Comparison of ENCODE assay signal across 8 cellular contexts in the genomic region with DNA sequence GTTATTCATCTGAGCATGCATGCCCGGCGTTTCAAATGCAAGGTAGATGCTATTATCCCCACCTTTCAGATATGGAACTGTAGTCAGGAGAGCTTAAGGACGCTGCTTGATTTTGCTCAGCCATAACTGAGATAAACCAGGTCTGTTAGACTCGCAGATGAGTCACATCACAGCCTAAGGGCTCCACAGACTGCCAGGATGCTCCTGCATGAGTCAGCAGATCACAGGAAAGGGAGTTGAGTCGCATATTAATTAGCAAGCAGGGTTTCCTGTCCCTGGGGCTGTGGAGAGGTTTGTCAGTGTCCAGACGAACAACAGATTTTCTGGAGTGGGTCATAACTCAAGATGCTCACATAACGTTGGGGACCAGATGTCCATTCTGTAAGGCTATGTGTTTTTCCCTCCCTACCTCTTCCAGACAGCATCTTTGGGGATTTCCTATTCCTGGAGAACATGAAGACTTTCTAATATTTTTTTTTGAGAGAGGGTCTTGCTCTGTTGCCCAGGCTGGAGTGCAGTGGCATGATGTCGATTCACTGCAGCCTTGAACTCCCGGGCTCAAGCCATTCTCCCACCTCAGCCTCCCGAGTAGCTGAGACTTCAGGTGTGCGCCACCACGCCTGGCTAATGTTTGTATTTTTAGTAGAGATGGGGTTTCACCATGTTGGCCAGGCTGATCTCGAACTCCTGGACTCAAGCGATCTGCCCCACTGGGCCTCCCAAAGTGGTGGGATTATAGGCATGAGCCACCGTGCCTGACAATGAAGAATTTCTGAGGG. TPM values are rescaled to one million over a fixed set of nuclear protein-coding genes. Genes with fewer than 3 reads are reported as not detected.
DNase-seq lines count a peak whose midpoint lies in the region; FAIRE-seq and TF ChIP-seq lines count a peak whose summit lies in the region.

No MANE protein-coding gene starts in this region.

- H3F3A ChIP-seq in neural progenitor cell (ENCODE audit: low read depth) = no peaks in the 10 kb centered on the region

- peak overlapping the region; percentile 45 for H3K27ac Mint-ChIP-seq in T-helper 1 cell treated with Interleukin-12 subunit alpha and Interleukin-12 subunit beta and Interleukin-4 antibody, amounts not matched to agents 30 μg/mL and 1 μg/mL, for 36 hours
- H3K27ac Mint-ChIP-seq in neural progenitor cell = no peak overlapping the region

- WGBS in adrenal gland, 4 donors = 56 to 63% (median 60%) methylated on average over 14 to 15 of the region's 15 CpGs

- H4K20me1 ChIP-seq in neural progenitor cell (ENCODE audit: low read depth) = peaks cover 7% of the 10 kb centered on the region

- H3K36me3 ChIP-seq in adrenal gland (replicated peaks in 1 of 2) (peaks cover 0 to 17% of the 10 kb centered on the region in 2 donors), kidney (ENCODE audit: control insufficient read depth in 1 of 2, insufficient read depth in 2 of 2, low read length in 2 of 2) (peaks cover 0 to 2% of the 10 kb centered on the region in 2 donors), neural progenitor cell (peaks cover 3% of the 10 kb centered on the region), H7 (replicated peaks; ENCODE audit: control insufficient read depth, insufficient read depth, low read length) (peaks cover 1% of the 10 kb centered on the region; the same call in 1 of the 2 replicates)

- H3K27me3 ChIP-seq in adrenal gland = no peaks in the 10 kb centered on the region
- H3K27me3 ChIP-seq in neural progenitor cell = no peaks in the 10 kb centered on the region
- no peaks in the 10 kb centered on the region for H3K27me3 ChIP-seq in H7 (ENCODE audit: control insufficient read depth, insufficient read depth, low read length)

- H3K27me3 Mint-ChIP-seq in T-helper 1 cell treated with Interleukin-12 subunit alpha and Interleukin-12 subunit beta and Interleukin-4 antibody, amounts not matched to agents 30 μg/mL and 1 μg/mL, for 36 hours (ENCODE audit: low read depth) = no peaks in the 10 kb centered on the region
- no peaks in the 10 kb centered on the region for H3K27me3 Mint-ChIP-seq in neural progenitor cell (ENCODE audit: insufficient read depth, low read depth)

- DNase-seq in stimulated activated naive CD4-positive, alpha-beta T cell treated with Interleukin-2 at 50 U/mL for 16 hours (lab: John Stamatoyannopoulos, UW) = peak; percentile 68
- DNase-seq in stimulated activated naive CD4-positive, alpha-beta T cell (lab: John Stamatoyannopoulos, UW) = no peak
- DNase-seq in adrenal gland (peak; percentile 61 to 93 (median 84)), kidney (peak; percentile 74), neural progenitor cell (ENCODE audit: low spot score) (no peak), H7 (no peak)
- peak; percentile 47 for DNase-seq in stimulated activated CD8-positive, alpha-beta memory T cell treated with anti-CD3 and anti-CD28 coated beads, Interleukin-12 subunit alpha, Interleukin-12 subunit beta, amount 100 ng/mL, for 4 hours (ENCODE audit: low read depth)

- H3K4me1 Mint-ChIP-seq in T-helper 1 cell treated with Interleukin-12 subunit alpha and Interleukin-12 subunit beta and Interleukin-4 antibody, amounts not matched to agents 30 μg/mL and 1 μg/mL, for 36 hours (ENCODE audit: low read depth) = peaks cover 32% of the 10 kb centered on the region
- peaks cover 8% of the 10 kb centered on the region for H3K4me1 Mint-ChIP-seq in neural progenitor cell

- H3K4me1 ChIP-seq in adrenal gland (replicated peaks in 1 of 2) = peaks cover 0 to 9% of the 10 kb centered on the region in 2 donors
- H3K4me1 ChIP-seq in kidney (ENCODE audit: control insufficient read depth in 1 of 2, insufficient read depth in 1 of 2, low read depth in 1 of 2, low read length in 2 of 2) = no peaks in the 10 kb centered on the region
- H3K4me1 ChIP-seq in neural progenitor cell = no peaks in the 10 kb centered on the region

- intact Hi-C loops in adrenal gland (cut with DNase I) = no loop called here
- intact Hi-C loops in kidney (cut with DNase I) = no loop called here

- H3K4me3 Mint-ChIP-seq in T-helper 1 cell treated with Interleukin-12 subunit alpha and Interleukin-12 subunit beta and Interleukin-4 antibody, amounts not matched to agents 30 μg/mL and 1 μg/mL, for 36 hours = peak overlapping the region; percentile 28
- H3K4me3 Mint-ChIP-seq in neural progenitor cell = no peak overlapping the region

- H3K79me2 ChIP-seq in neural progenitor cell (ENCODE audit: low read depth) = no peaks in the 10 kb centered on the region

- H3K9me3 Mint-ChIP-seq in T-helper 1 cell treated with Interleukin-12 subunit alpha and Interleukin-12 subunit beta and Interleukin-4 antibody, amounts not matched to agents 30 μg/mL and 1 μg/mL, for 36 hours = peaks cover 4% of the 10 kb centered on the region
- no peaks in the 10 kb centered on the region for H3K9me3 Mint-ChIP-seq in neural progenitor cell

- peaks cover 38% of the 10 kb centered on the region for H3K36me3 Mint-ChIP-seq in T-helper 1 cell treated with Interleukin-12 subunit alpha and Interleukin-12 subunit beta and Interleukin-4 antibody, amounts not matched to agents 30 μg/mL and 1 μg/mL, for 36 hours (ENCODE audit: low read depth)
- H3K36me3 Mint-ChIP-seq in neural progenitor cell = peaks cover 29% of the 10 kb centered on the region

- H3K9ac ChIP-seq in kidney (ENCODE audit: low read length in 2 of 2) (no peak overlapping the region), neural progenitor cell (no peak overlapping the region)

- no peak for FAIRE-seq in kidney (lab: Jason Lieb, UNC)

- TF ChIP-seq CTCF in adrenal gland (IDR thresholded peaks at IDR 0.05) = no peak
- no peak for TF ChIP-seq CTCF in kidney (IDR thresholded peaks at IDR 0.05; ENCODE audit: borderline replicate concordance, extremely low read depth, insufficient read depth)
- TF ChIP-seq CTCF in neural progenitor cell (IDR thresholded peaks at IDR 0.05) = no peak

- no peak overlapping the region for H3K4me3 ChIP-seq in adrenal gland
- no peak overlapping the region for H3K4me3 ChIP-seq in kidney (ENCODE audit: low read length in 2 of 2)
- no peak overlapping the region for H3K4me3 ChIP-seq in neural progenitor cell
- no peak overlapping the region for H3K4me3 ChIP-seq in H7 (ENCODE audit: insufficient read depth, low read depth, low read length)

- H3K4me2 ChIP-seq in neural progenitor cell = no peak overlapping the region

- H2AFZ ChIP-seq in neural progenitor cell (replicated peaks) = no peak overlapping the region

- H3K9me3 ChIP-seq in adrenal gland (replicated peaks in 1 of 3) (no peaks in the 10 kb centered on the region), kidney (ENCODE audit: control insufficient read depth in 1 of 2, low read length in 2 of 2) (no peaks in the 10 kb centered on the region), neural progenitor cell (ENCODE audit: low read depth) (no peaks in the 10 kb centered on the region)

- TF ChIP-seq POLR2A in adrenal gland (IDR thresholded peaks at IDR 0.05) = no peak

- H3K27ac ChIP-seq in adrenal gland = peak overlapping the region in 1 of 5 donors; percentile 74
- no peak overlapping the region for H3K27ac ChIP-seq in kidney (ENCODE audit: low read depth in 2 of 2, low read length in 2 of 2)
- H3K27ac ChIP-seq in neural progenitor cell = no peak overlapping the region

RNA-seq across cellular contexts. Expression of a gene that starts 36.7 kb away (rescaled TPM):
- total RNA-seq in adrenal gland = 10 to 100 TPM; 14.9 to 72.4 (median 37.0) TPM
- polyA plus RNA-seq in adrenal gland = 10 to 100 TPM in 2 of 3 donors, 1 to 10 TPM in 1; 8.4 to 20.8 (median 13.1) TPM
- 141 TPM for total RNA-seq in kidney
- polyA plus RNA-seq in kidney (ENCODE audit: insufficient read depth, low read depth, low replicate concordance) = 34.9 TPM
- 28.8 and 52.2 TPM in 2 replicates for total RNA-seq in neural progenitor cell (ENCODE audit: low replicate concordance)
- 14.6 and 20.1 TPM in 2 replicates for total RNA-seq in H7 (2014; rRNA removed; shearing (Covaris generic))

Comparison
In these comparisons a context has a peak if more than half of its experiments do, and no peak if none do; other contexts are left out.
1. DNase-seq: peak in stimulated activated naive CD4-positive, alpha-beta T cell treated with Interleukin-2 at 50 U/mL for 16 hours (single experiment), adrenal gland (7 of 7), kidney (single experiment) and stimulated activated CD8-positive, alpha-beta memory T cell treated with anti-CD3 and anti-CD28 coated beads, Interleukin-12 subunit alpha, Interleukin-12 subunit beta, amount 100 ng/mL, for 4 hours (single experiment); none in stimulated activated naive CD4-positive, alpha-beta T cell (0 of 6), neural progenitor cell (single experiment) and H7 (single experiment).